ENCODE assay signal across 13 cellular contexts in the genomic region with DNA sequence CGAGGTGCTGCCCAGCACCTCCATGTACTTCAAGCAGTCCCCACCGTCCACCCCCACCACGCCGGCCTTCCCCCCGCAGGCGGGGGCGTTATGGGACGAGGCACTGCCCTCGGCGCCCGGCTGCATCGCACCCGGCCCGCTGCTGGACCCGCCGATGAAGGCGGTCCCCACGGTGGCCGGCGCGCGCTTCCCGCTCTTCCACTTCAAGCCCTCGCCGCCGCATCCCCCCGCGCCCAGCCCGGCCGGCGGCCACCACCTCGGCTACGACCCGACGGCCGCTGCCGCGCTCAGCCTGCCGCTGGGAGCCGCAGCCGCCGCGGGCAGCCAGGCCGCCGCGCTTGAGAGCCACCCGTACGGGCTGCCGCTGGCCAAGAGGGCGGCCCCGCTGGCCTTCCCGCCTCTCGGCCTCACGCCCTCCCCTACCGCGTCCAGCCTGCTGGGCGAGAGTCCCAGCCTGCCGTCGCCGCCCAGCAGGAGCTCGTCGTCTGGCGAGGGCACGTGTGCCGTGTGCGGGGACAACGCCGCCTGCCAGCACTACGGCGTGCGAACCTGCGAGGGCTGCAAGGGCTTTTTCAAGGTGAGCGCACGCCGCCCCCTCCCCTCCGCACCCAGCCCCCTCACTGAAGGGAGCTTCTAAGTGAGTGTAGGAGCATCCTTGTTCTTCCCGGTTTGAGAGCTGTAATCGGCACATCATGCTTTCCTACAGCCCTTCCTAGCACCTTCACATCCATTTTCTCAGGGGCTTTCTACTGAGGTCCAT. TPM values are rescaled to one million over a fixed set of nuclear protein-coding genes. Genes with fewer than 3 reads are reported as not detected.
A peak's percentile ranks its signal among the peaks of the same experiment; 100 is the strongest.
DNase-seq lines count a peak whose midpoint lies in the region; ATAC-seq and TF ChIP-seq lines count a peak whose summit lies in the region.
"Had no signal": no experiment of that assay in that cellular context is flagged by ENCODE, and none has a peak within 500 bp of the region (broad histone marks: within the 10 kb centered on the region; RNA-seq: fewer than 3 reads in every experiment).

No MANE protein-coding gene starts in this region.

- peak overlapping the region; percentile 12 to 68 (median 48) for H3K4me3 Mint-ChIP-seq in immature natural killer cell
- H3K4me3 Mint-ChIP-seq in stimulated activated memory B cell treated with anti-CD40 and anti-IgM and Interleukin-4, amounts not matched to agents 10 μg/mL and 1 μg/mL and 100 μg/mL, for 72 hours, result peak overlapping the region; percentile 67
- H3K4me3 Mint-ChIP-seq: activated naive CD8-positive, alpha-beta T cell treated with anti-CD3 and anti-CD28 coated beads, Interleukin-2, amount 10 ng/mL, durations not matched to agents 7 days and 5 days; T-cell had no signal

- H3K36me3 ChIP-seq in NT2/D1 (ENCODE audit: insufficient read depth, insufficient read length, low read length), result no peaks in the 10 kb centered on the region
- no peaks in the 10 kb centered on the region for H3K36me3 ChIP-seq in mammary epithelial cell (ENCODE audit: insufficient read depth, low read length)
- H3K36me3 ChIP-seq in sigmoid colon, result no peaks in the 10 kb centered on the region
- H3K36me3 ChIP-seq in PC-9 (ENCODE audit: low read depth), result no peaks in the 10 kb centered on the region

- intact Hi-C loops in mammary epithelial cell (cut with micrococcal nuclease) (loop anchor here (10.0 kb wide), 2 partner anchors 394 to 596 kb away; a partner anchor contains a TSS), sigmoid colon (cut with DNase I) (loop anchor here (10.0 kb wide), 2 partner anchors 596 to 1774 kb away; a partner anchor contains a TSS), PC-9 (cut with micrococcal nuclease; ENCODE audit: unreplicated experiment) (loop anchor here (10.0 kb wide), 1 partner anchor 136 kb away; no protein-coding TSS in a partner anchor)

- BruUV-seq in mammary epithelial cell (replicated peaks; lab: Mats Ljungman, UMichigan) (no TSS peak), PC-9 (replicated peaks; lab: Mats Ljungman, UMichigan) (no TSS peak)

- dilution Hi-C loops in mammary epithelial cell (cut with HindIII; ENCODE audit: low sequenced_read_pairs), result no loop called here

- CTCF ChIA-PET in mammary epithelial cell (lab: Charles Lee; ENCODE audit: low non-redundant PET), result no interaction called here
- CTCF ChIA-PET in PC-9 (lab: Charles Lee), result interaction anchor here (0.6 kb wide), 1 partner anchor 78 kb away, joined by 3 read pairs; a partner anchor contains a TSS

- peak overlapping the region; percentile 13 for H3K9ac ChIP-seq in NT2/D1 (ENCODE audit: insufficient read length, low read depth)
- H3K9ac ChIP-seq in mammary epithelial cell (ENCODE audit: insufficient read depth, low read length), result no peak overlapping the region

- no peak for ATAC-seq in stimulated activated memory B cell treated with anti-CD40 and anti-IgM and Interleukin-4, amounts not matched to agents 10 μg/mL and 1 μg/mL and 100 μg/mL, for 72 hours
- ATAC-seq: T-cell had no signal

- H3K4me1 ChIP-seq in NT2/D1 (ENCODE audit: insufficient read depth, insufficient read length), result no peaks in the 10 kb centered on the region
- peaks cover 15% of the 10 kb centered on the region for H3K4me1 ChIP-seq in mammary epithelial cell (ENCODE audit: insufficient read depth, low read length)
- peaks cover 0 to 19% (median 16%) of the 10 kb centered on the region in 4 donors for H3K4me1 ChIP-seq in sigmoid colon
- 0 out of 2 replicates have a peak, but pooled peaks cover 3% of the 10 kb centered on the region for H3K4me1 ChIP-seq in PC-9 (replicated peaks; ENCODE audit: insufficient read depth)

- in situ Hi-C loops in mammary epithelial cell (cut with MboI; ENCODE audit: low sequenced_read_pairs in 2 of 2), result loop anchor here in 1 of 2 donors (25.0 kb wide), 1 partner anchor 159 kb away; no protein-coding TSS in a partner anchor

- POLR2A ChIA-PET in PC-9 (lab: Charles Lee; ENCODE audit: unreplicated experiment), result no interaction called here

- H3K4me2 ChIP-seq in mammary epithelial cell (ENCODE audit: insufficient read depth, low read depth, low read length), result peak overlapping the region; percentile 57
- H3K4me2 ChIP-seq in PC-9, result no peak overlapping the region

- WGBS in mammary epithelial cell (ENCODE audit: low coverage, missing lambda C conversion rate), result 26% methylated on average over 7 of the region's 78 CpGs
- WGBS in sigmoid colon, 2 donors, result 21 to 24% methylated on average over 78 of the region's 78 CpGs

- no peaks in the 10 kb centered on the region for H3K79me2 ChIP-seq in mammary epithelial cell (ENCODE audit: insufficient read depth, low read length)
- H3K79me2 ChIP-seq in PC-9 (ENCODE audit: low read depth), result no peaks in the 10 kb centered on the region

- H3K9me2 ChIP-seq in PC-9 (ENCODE audit: insufficient read depth), result no peaks in the 10 kb centered on the region

- H3K36me3 Mint-ChIP-seq in immature natural killer cell, result peaks cover 3 to 22% (median 10%) of the 10 kb centered on the region in 3 donors
- peaks cover 74% of the 10 kb centered on the region for H3K36me3 Mint-ChIP-seq in stimulated activated memory B cell treated with anti-CD40 and anti-IgM and Interleukin-4, amounts not matched to agents 10 μg/mL and 1 μg/mL and 100 μg/mL, for 72 hours

- no peaks in the 10 kb centered on the region for H3K9me3 Mint-ChIP-seq in immature natural killer cell
- no peaks in the 10 kb centered on the region for H3K9me3 Mint-ChIP-seq in stimulated activated memory B cell treated with anti-CD40 and anti-IgM and Interleukin-4, amounts not matched to agents 10 μg/mL and 1 μg/mL and 100 μg/mL, for 72 hours
- H3K9me3 Mint-ChIP-seq: activated naive CD8-positive, alpha-beta T cell treated with anti-CD3 and anti-CD28 coated beads, Interleukin-2, amount 10 ng/mL, durations not matched to agents 7 days and 5 days; T-cell had no signal

- TF ChIP-seq EP300 in sigmoid colon (IDR thresholded peaks at IDR 0.05), result no peak

- no peaks in the 10 kb centered on the region for H3F3A ChIP-seq in PC-9 (ENCODE audit: insufficient read depth, low read depth)

- TF ChIP-seq POLR2A in sigmoid colon (IDR thresholded peaks at IDR 0.05), result no peak

- H3K27ac ChIP-seq in mammary epithelial cell (ENCODE audit: insufficient read depth, low read depth, low read length) (no peak overlapping the region), sigmoid colon (no peak overlapping the region), PC-9 (no peak overlapping the region)
- H3K27ac ChIP-seq: heart left ventricle had no signal

- DNase-seq in NT2/D1 (ENCODE audit: low read depth, low spot score), result no peak
- no peak for DNase-seq in mammary epithelial cell
- DNase-seq in immature natural killer cell, result no peak
- no peak for DNase-seq in activated CD8-positive, alpha-beta memory T cell treated with anti-CD3 and anti-CD28 coated beads for 24 hours
- no peak for DNase-seq in sigmoid colon
- DNase-seq in PC-9, result no peak
- DNase-seq: activated CD4-positive, alpha-beta T cell treated with anti-CD3 and anti-CD28 coated beads, Interleukin-2, amount 50 U/mL, for 1 hour; activated naive CD8-positive, alpha-beta T cell treated with anti-CD3 and anti-CD28 coated beads, Interleukin-2, amount 10 ng/mL, durations not matched to agents 7 days and 5 days; effector CD8-positive, alpha-beta T cell; NCI-H2029 had no signal

- H3K9me3 ChIP-seq in NT2/D1 (ENCODE audit: insufficient read depth, low read length) (no peaks in the 10 kb centered on the region), mammary epithelial cell (replicated peaks; ENCODE audit: insufficient read depth, low read length) (no peaks in the 10 kb centered on the region), sigmoid colon (no peaks in the 10 kb centered on the region), PC-9 (ENCODE audit: insufficient read depth, low read depth) (no peaks in the 10 kb centered on the region)
- H3K9me3 ChIP-seq: heart left ventricle had no signal

- H3K27ac Mint-ChIP-seq in immature natural killer cell, result peak overlapping the region in 2 of 6 donors; percentile 39 to 49
- H3K27ac Mint-ChIP-seq in stimulated activated memory B cell treated with anti-CD40 and anti-IgM and Interleukin-4, amounts not matched to agents 10 μg/mL and 1 μg/mL and 100 μg/mL, for 72 hours, result peak overlapping the region; percentile 39
- H3K27ac Mint-ChIP-seq: activated naive CD8-positive, alpha-beta T cell treated with anti-CD3 and anti-CD28 coated beads, Interleukin-2, amount 10 ng/mL, durations not matched to agents 7 days and 5 days; T-cell had no signal

- H3K4me1 Mint-ChIP-seq in immature natural killer cell, result peaks cover 41 to 53% of the 10 kb centered on the region in 2 donors
- peaks cover 61% of the 10 kb centered on the region for H3K4me1 Mint-ChIP-seq in stimulated activated memory B cell treated with anti-CD40 and anti-IgM and Interleukin-4, amounts not matched to agents 10 μg/mL and 1 μg/mL and 100 μg/mL, for 72 hours

- H3K27me3 Mint-ChIP-seq in immature natural killer cell (ENCODE audit: low read depth in 3 of 3), result peaks cover 46 to 50% (median 48%) of the 10 kb centered on the region in 3 donors
- peaks cover 8% of the 10 kb centered on the region for H3K27me3 Mint-ChIP-seq in stimulated activated memory B cell treated with anti-CD40 and anti-IgM and Interleukin-4, amounts not matched to agents 10 μg/mL and 1 μg/mL and 100 μg/mL, for 72 hours

- peaks cover 76% of the 10 kb centered on the region for H3K27me3 ChIP-seq in NT2/D1 (ENCODE audit: insufficient read depth, insufficient read length)
- H3K27me3 ChIP-seq in mammary epithelial cell (ENCODE audit: insufficient read depth, low read length), result peaks cover 46% of the 10 kb centered on the region
- peaks cover 0 to 8% (median 0%) of the 10 kb centered on the region in 3 donors for H3K27me3 ChIP-seq in sigmoid colon
- H3K27me3 ChIP-seq in PC-9 (ENCODE audit: insufficient read depth, low read depth), result peaks cover 13% of the 10 kb centered on the region

- H4K20me1 ChIP-seq in mammary epithelial cell (ENCODE audit: insufficient read depth, low read length) (no peaks in the 10 kb centered on the region), PC-9 (ENCODE audit: insufficient read depth) (no peaks in the 10 kb centered on the region)

- TF ChIP-seq CTCF in mammary epithelial cell (conservative IDR thresholded peaks at IDR 0.05 in 1 of 2, IDR thresholded peaks at IDR 0.05 in 1 of 2; ENCODE audit: extremely low read depth in 1 of 2, insufficient read depth in 1 of 2, low read depth in 1 of 2, low read length in 2 of 2), result no peak
- TF ChIP-seq CTCF in sigmoid colon (IDR thresholded peaks at IDR 0.05), result no peak
- no peak for TF ChIP-seq CTCF in PC-9 (conservative IDR thresholded peaks at IDR 0.05)

- H2AFZ ChIP-seq in mammary epithelial cell (ENCODE audit: low read depth, low read length), result peak overlapping the region; percentile 49
- no peak overlapping the region for H2AFZ ChIP-seq in PC-9

- no peak overlapping the region for H3K4me3 ChIP-seq in NT2/D1 (ENCODE audit: insufficient read length, low read depth)
- H3K4me3 ChIP-seq in mammary epithelial cell (replicated peaks in 1 of 3; ENCODE audit: insufficient read depth in 1 of 3, low read depth in 2 of 3, low read length in 3 of 3), result no peak overlapping the region
- peak overlapping the region in 2 of 4 donors; percentile 3 to 7 for H3K4me3 ChIP-seq in sigmoid colon
- H3K4me3 ChIP-seq in PC-9, result no peak overlapping the region
- H3K4me3 ChIP-seq: heart left ventricle had no signal

RNA-seq across cellular contexts. Expression of a gene that starts 6.9 kb away (rescaled TPM):
- total RNA-seq in mammary epithelial cell (under 1 TPM; under 0.01 to 0.09 TPM), sigmoid colon (1 to 10 TPM; 1.1 to 6.4 (median 5.0) TPM), PC-9 (2021) (not detected in 2 replicates)
- polyA plus RNA-seq in mammary epithelial cell (0.03 TPM), immature natural killer cell (1 to 10 TPM in 1 of 3 donors, under 1 TPM in 2; 0.83 to 1.1 (median 0.88) TPM), sigmoid colon (1 to 10 TPM; 1.1 to 1.2 (median 1.2) TPM)
- polyA minus RNA-seq in mammary epithelial cell, result not detected
